In genomic region chr20:4327956-4328355, GRCh38 we compare ENCODE assay signal across 18 cellular contexts.
DNase-seq lines count a peak whose midpoint lies in the region.
"Had no signal": no experiment of that assay in that cellular context is flagged by ENCODE, and none has a peak within 500 bp of the region (broad histone marks: within the 10 kb centered on the region; RNA-seq: fewer than 3 reads in every experiment).

No MANE protein-coding gene starts in this region.

- no peaks in the 10 kb centered on the region for H3K4me1 Mint-ChIP-seq in activated CD4-positive, alpha-beta T cell treated with anti-CD3 and anti-CD28 coated beads, Interleukin-2, amount 10 ng/mL, durations not matched to agents 24 days and 14 days

- H3K36me3 Mint-ChIP-seq in activated CD4-positive, alpha-beta T cell treated with anti-CD3 and anti-CD28 coated beads, Interleukin-2, amount 10 ng/mL, durations not matched to agents 24 days and 14 days (ENCODE audit: low read depth), result no peaks in the 10 kb centered on the region
- H3K36me3 Mint-ChIP-seq: CD8-positive, alpha-beta T cell had no signal

- DNase-seq in activated CD4-positive, alpha-beta T cell treated with anti-CD3 and anti-CD28 coated beads, Interleukin-2, amount 10 ng/mL, durations not matched to agents 24 days and 14 days, result peak; percentile 46
- DNase-seq in activated CD4-positive, alpha-beta T cell treated with anti-CD3 and anti-CD28 coated beads for 48 hours, result no peak
- no peak for DNase-seq in epithelial cell of prostate (ENCODE audit: low read depth, low spot score)
- DNase-seq in islet precursor cell, result peak; percentile 44
- no peak for DNase-seq in retina
- no peak for DNase-seq in NOMO-1 treated with dmso at 0.1 percent for 144 hours (lab: John Stamatoyannopoulos, UW; ENCODE audit: unreplicated experiment)
- DNase-seq in putamen (ENCODE audit: low spot score), result no peak
- DNase-seq: AML-193; Caco-2; Calu3; CD4-positive, alpha-beta T cell; DMS79 treated with DMSO at 0.1 percent for 48 hours; GF-D8 had no signal

- peaks cover 6% of the 10 kb centered on the region for H3K9me3 Mint-ChIP-seq in activated CD4-positive, alpha-beta T cell treated with anti-CD3 and anti-CD28 coated beads, Interleukin-2, amount 10 ng/mL, durations not matched to agents 24 days and 14 days
- H3K9me3 Mint-ChIP-seq: CD4-positive, alpha-beta T cell; CD8-positive, alpha-beta T cell had no signal

- peaks cover 3% of the 10 kb centered on the region for H3K27me3 Mint-ChIP-seq in activated CD4-positive, alpha-beta T cell treated with anti-CD3 and anti-CD28 coated beads, Interleukin-2, amount 10 ng/mL, durations not matched to agents 24 days and 14 days
- H3K27me3 Mint-ChIP-seq: B cell had no signal

- no peak overlapping the region for H3K27ac Mint-ChIP-seq in activated CD4-positive, alpha-beta T cell treated with anti-CD3 and anti-CD28 coated beads, Interleukin-2, amount 10 ng/mL, durations not matched to agents 24 days and 14 days
- H3K27ac Mint-ChIP-seq: B cell; CD4-positive, alpha-beta T cell; CD8-positive, alpha-beta T cell had no signal

- peak overlapping the region; percentile 83 for H3K27ac ChIP-seq in epithelial cell of prostate
- H3K27ac ChIP-seq: 22Rv1, A549, C4-2B had no signal

- intact Hi-C loops in activated CD4-positive, alpha-beta T cell treated with anti-CD3 and anti-CD28 coated beads, Interleukin-2, amount 10 ng/mL, durations not matched to agents 24 days and 14 days (cut with micrococcal nuclease), result no loop called here

- H3K4me3 Mint-ChIP-seq in activated CD4-positive, alpha-beta T cell treated with anti-CD3 and anti-CD28 coated beads, Interleukin-2, amount 10 ng/mL, durations not matched to agents 24 days and 14 days, result no peak overlapping the region
- H3K4me3 Mint-ChIP-seq: B cell; CD4-positive, alpha-beta T cell; CD8-positive, alpha-beta T cell had no signal

Comparison
In these comparisons a context has a peak if more than half of its experiments do, and no peak if none do; other contexts are left out.
1. DNase-seq: peak in activated CD4-positive, alpha-beta T cell treated with anti-CD3 and anti-CD28 coated beads, Interleukin-2, amount 10 ng/mL, durations not matched to agents 24 days and 14 days (single experiment) and islet precursor cell (single experiment); none in activated CD4-positive, alpha-beta T cell treated with anti-CD3 and anti-CD28 coated beads for 48 hours (single experiment), epithelial cell of prostate (single experiment), retina (single experiment), NOMO-1 treated with dmso at 0.1 percent for 144 hours (single experiment) and putamen (single experiment).